Comparison of ENCODE assay signal across 8 cellular contexts in the genomic region with DNA sequence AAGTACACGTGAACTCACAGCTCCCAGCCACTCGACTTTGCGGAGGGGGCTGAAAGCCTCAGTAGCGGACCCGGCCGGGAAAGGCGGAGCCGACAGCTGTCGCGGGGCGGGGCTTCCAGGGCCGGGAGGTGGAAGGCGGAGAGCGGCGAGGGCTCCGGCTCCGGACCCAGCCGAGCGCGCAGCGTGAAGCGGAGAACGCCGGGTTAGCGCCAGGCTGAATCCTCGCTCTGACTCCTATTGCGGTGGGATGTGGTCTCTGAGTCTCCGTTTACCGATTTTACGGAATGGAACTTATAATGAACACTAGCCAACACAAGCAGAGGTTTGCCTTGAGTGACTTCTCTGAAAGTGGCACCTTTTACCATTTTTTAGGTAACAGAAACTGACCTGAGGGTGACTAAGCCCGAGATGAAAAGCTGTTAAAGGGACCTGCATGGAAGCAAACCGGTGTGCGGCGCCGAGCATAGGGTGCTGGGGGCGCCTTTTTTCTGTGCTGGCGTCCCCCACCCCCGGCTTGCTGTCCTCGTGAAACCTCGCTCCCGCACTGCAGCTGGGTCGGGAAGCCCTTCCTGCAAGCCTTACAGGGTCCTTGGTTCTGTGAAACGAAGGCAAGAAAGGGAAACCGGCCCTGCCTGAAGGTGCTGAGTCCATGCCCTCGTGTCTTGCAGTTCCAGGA.
A peak's percentile ranks its signal among the peaks of the same experiment; 100 is the strongest.
DNase-seq lines count a peak whose midpoint lies in the region; ATAC-seq and TF ChIP-seq lines count a peak whose summit lies in the region.

No MANE protein-coding gene starts in this region.

- DNase-seq in GM13976 (ENCODE audit: low spot score) (peak; percentile 36), NCI-H1694 treated with DMSO at 0.1 percent for 48 hours (lab: John Stamatoyannopoulos, UW) (peak; percentile 66), astrocyte of the spinal cord (ENCODE audit: low read depth, low spot score) (peak; percentile 54), iPS-NIHi7 (ENCODE audit: extremely low spot score) (peak; percentile 93), spleen (peak; percentile 76), NCI-H2107 (lab: John Stamatoyannopoulos, UW) (no peak), cortex of kidney (lab: John Stamatoyannopoulos, UW) (no peak)

- TF ChIP-seq CTCF in GM13976 (IDR thresholded peaks at IDR 0.05; ENCODE audit: borderline replicate concordance, control extremely low read depth, extremely low read depth, insufficient read depth, missing control alignments) (no peak), astrocyte of the spinal cord (IDR thresholded peaks at IDR 0.05; ENCODE audit: low read depth, low read length) (no peak), spleen (IDR thresholded peaks at IDR 0.05 in 8 of 11, conservative IDR thresholded peaks at IDR 0.05 in 3 of 11) (no peak)

- no peaks in the 10 kb centered on the region for H3K36me3 ChIP-seq in spleen

- peaks cover 0 to 71% (median 32%) of the 10 kb centered on the region in 7 donors for H3K27me3 ChIP-seq in spleen (replicated peaks in 1 of 7)

- intact Hi-C loops in spleen (cut with DNase I; ENCODE audit: low total_unique reads): no loop called here

- 1 to 5% (median 2%) methylated on average over 40 to 45 of the region's 45 CpGs for WGBS in spleen, 5 donors

- peak overlapping the region; percentile 50 for H3K4me3 ChIP-seq in astrocyte of the spinal cord (ENCODE audit: low read depth, low read length)
- H3K4me3 ChIP-seq in spleen: peak overlapping the region; percentile 1 to 54 (median 20)

- H3K9me3 ChIP-seq in spleen: no peaks in the 10 kb centered on the region

- TF ChIP-seq POLR2A in spleen (IDR thresholded peaks at IDR 0.05): no peak

- H3K27ac ChIP-seq in spleen: no peak overlapping the region

- peaks cover 0 to 13% (median 0%) of the 10 kb centered on the region in 6 donors for H3K4me1 ChIP-seq in spleen

- ATAC-seq in GM21529 (IDR thresholded peaks at IDR 0.05; ENCODE audit: unreplicated experiment): no peak

- in situ Hi-C loops in GM13976 (cut with MboI; ENCODE audit: low sequenced_read_pairs, unreplicated experiment) (no loop called here), astrocyte of the spinal cord (cut with HindIII; ENCODE audit: low sequenced_read_pairs) (no loop called here)

Comparison
In these comparisons a context has a peak if more than half of its experiments do, and no peak if none do; other contexts are left out.
1. DNase-seq: peak in GM13976 (single experiment), NCI-H1694 treated with DMSO at 0.1 percent for 48 hours (single experiment), astrocyte of the spinal cord (single experiment), iPS-NIHi7 (single experiment) and spleen (single experiment); none in NCI-H2107 (single experiment) and cortex of kidney (single experiment).